ENCODE assay signal across 8 cellular contexts in genomic region chr13:99322297-99323103, GRCh38. TPM values are rescaled to one million over a fixed set of nuclear protein-coding genes. Genes with fewer than 3 reads are reported as not detected.
DNase-seq lines count a peak whose midpoint lies in the region; ATAC-seq lines count a peak whose summit lies in the region.

No MANE protein-coding gene starts in this region.

- intact Hi-C loops in left cardiac atrium (cut with DNase I), result no loop called here

- DNase-seq in ELR (ENCODE audit: low read depth) (peak; percentile 92), left cardiac atrium (no peak), NCI-H2196 treated with DMSO at 0.1 percent for 48 hours (lab: John Stamatoyannopoulos, UW; ENCODE audit: unreplicated experiment) (no peak), NCI-H1048 (lab: John Stamatoyannopoulos, UW) (no peak), activated gamma-delta T cell treated with Interleukin-2 at 50 U/mL for 16 hours (no peak)
- peak; percentile 29 for DNase-seq in activated CD4-positive, alpha-beta T cell treated with anti-CD3 and anti-CD28 coated beads, Interleukin-2, amount 50 U/mL, for 1 hour

- ATAC-seq in GM21360 (IDR thresholded peaks at IDR 0.05; ENCODE audit: unreplicated experiment) (peak; percentile 87), HG03565 (IDR thresholded peaks at IDR 0.05; ENCODE audit: unreplicated experiment) (peak; percentile 91), left cardiac atrium (peak; percentile 56 to 91)

RNA-seq across cellular contexts. Expression of gene GPR183, which starts 15.3 kb away (rescaled TPM):
- total RNA-seq in left cardiac atrium, result 10 to 100 TPM in 1 of 2 donors, 1 to 10 TPM in 1; 6.0 to 14.8 TPM

Comparison
In these comparisons a context has a peak if more than half of its experiments do, and no peak if none do; other contexts are left out.
1. DNase-seq: peak in ELR (single experiment) and activated CD4-positive, alpha-beta T cell treated with anti-CD3 and anti-CD28 coated beads, Interleukin-2, amount 50 U/mL, for 1 hour (single experiment); none in left cardiac atrium (single experiment), NCI-H2196 treated with DMSO at 0.1 percent for 48 hours (single experiment), NCI-H1048 (single experiment) and activated gamma-delta T cell treated with Interleukin-2 at 50 U/mL for 16 hours (single experiment).
2. Peak in every context shown above with its lines, with median percentiles within 50 percentile points of each other: ATAC-seq.